1 cellular context compared by ENCODE assay signal in genomic region chr17:68910256-68910705, GRCh38.
TF ChIP-seq lines count a peak whose summit lies in the region.

No MANE protein-coding gene starts in this region.

TF ChIP-seq in HCT116, 20 proteins besides CTCF, POLR2A, EP300 and RAD21 (continued from another document):
- no peak for TF ChIP-seq REST (IDR thresholded peaks at IDR 0.05; ENCODE audit: low read depth)
- TF ChIP-seq EGR1 (IDR thresholded peaks at IDR 0.05; ENCODE audit: low read depth), result no peak
- TF ChIP-seq SIN3A (IDR thresholded peaks at IDR 0.05; ENCODE audit: low read depth), result no peak
- TF ChIP-seq ZNF274 (IDR thresholded peaks at IDR 0.05; ENCODE audit: low read depth, low read length), result no peak
- TF ChIP-seq ZBTB33 (IDR thresholded peaks at IDR 0.05; ENCODE audit: extremely low read depth, insufficient replicate concordance, low read length), result no peak
- no peak for TF ChIP-seq TCF7L2 (IDR thresholded peaks at IDR 0.05; ENCODE audit: borderline replicate concordance, extremely low read depth, insufficient read depth, insufficient read length)
- TF ChIP-seq FOSL1 (IDR thresholded peaks at IDR 0.05; ENCODE audit: low read depth), result no peak
- TF ChIP-seq ELF1 (IDR thresholded peaks at IDR 0.05; ENCODE audit: borderline replicate concordance, low read depth), result no peak
- no peak for TF ChIP-seq EZH2phosphoT487 (IDR thresholded peaks at IDR 0.05; ENCODE audit: borderline replicate concordance)
- no peak for TF ChIP-seq MAX (IDR thresholded peaks at IDR 0.05)
- no peak for TF ChIP-seq EZH2 (IDR thresholded peaks at IDR 0.05)
- no peak for TF ChIP-seq YY1 (IDR thresholded peaks at IDR 0.05; ENCODE audit: extremely low read depth, insufficient replicate concordance, low read depth, low read length)
- TF ChIP-seq SP1 (IDR thresholded peaks at IDR 0.05; ENCODE audit: low read depth), result no peak
- no peak for TF ChIP-seq POLR2AphosphoS5 (IDR thresholded peaks at IDR 0.05; ENCODE audit: low read depth, low read length)
- TF ChIP-seq ZFX (IDR thresholded peaks at IDR 0.05), result no peak
TF ChIP-seq in HCT116: peak in this region for 0.
